ENCODE assay signal across 17 cellular contexts in the genomic region with DNA sequence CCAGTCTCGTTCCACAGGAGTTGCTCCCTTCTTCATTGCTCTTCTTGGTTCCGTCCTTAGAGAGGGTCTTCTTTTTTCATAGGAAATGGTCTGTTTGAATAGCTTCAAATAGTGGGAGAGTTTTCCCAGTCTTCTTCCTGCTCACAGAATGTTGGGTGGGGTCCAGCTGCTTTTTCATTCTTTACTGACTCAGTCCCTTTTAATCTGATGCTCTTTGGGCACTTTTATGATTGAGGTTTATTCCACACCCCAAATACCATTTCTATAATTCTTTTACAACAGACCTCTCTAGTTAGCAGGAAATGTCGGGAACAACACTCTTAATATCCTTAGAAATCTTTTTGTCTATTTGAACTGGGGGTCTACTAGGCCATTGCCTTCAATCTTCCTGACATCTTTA.
"Had no signal": no experiment of that assay in that cellular context is flagged by ENCODE, and none has a peak within 500 bp of the region (broad histone marks: within the 10 kb centered on the region; RNA-seq: fewer than 3 reads in every experiment).

No MANE protein-coding gene starts in this region.

- H3K36me3 ChIP-seq: cardiac muscle cell, pancreas, stomach, thoracic aorta had no signal

- H3K27ac ChIP-seq: cardiac muscle cell, pancreas, stomach, thoracic aorta had no signal

- H3K9me3 ChIP-seq: mucosa of descending colon, pancreas, stomach, thoracic aorta had no signal

- H3K4me1 ChIP-seq: pancreas, stomach had no signal

- DNase-seq: activated CD4-positive, alpha-beta T cell treated with anti-CD3 and anti-CD28 coated beads, Interleukin-2, amount 50 U/mL, for 1 hour; activated CD8-positive, alpha-beta memory T cell treated with anti-CD3 and anti-CD28 coated beads for 24 hours; activated naive CD8-positive, alpha-beta T cell treated with anti-CD3 and anti-CD28 coated beads, Interleukin-2, amount 10 ng/mL, durations not matched to agents 7 days and 5 days; aorta; erythroblast; mammary epithelial cell; mucosa of descending colon; naive thymus-derived CD8-positive, alpha-beta T cell; pancreas; stimulated activated CD4-positive, alpha-beta T cell treated with anti-CD3 and anti-CD28 coated beads, Interleukin-12 subunit alpha, Interleukin-12 subunit beta, amount 100 ng/mL, for 4 hours; stimulated activated CD4-positive, alpha-beta T cell treated with anti-CD3 and anti-CD28 coated beads, Interleukin-2, amount 100 ng/mL, for 24 hours; stomach; T-helper 9 cell had no signal

- H3K27me3 ChIP-seq: cardiac muscle cell, pancreas, stomach had no signal

- ATAC-seq: activated CD4-positive, CD25-positive, alpha-beta regulatory T cell treated with anti-CD3 and anti-CD28 coated beads, Interleukin-2, amount 50 U/mL, for 24 hours; left lobe of liver; mucosa of descending colon; naive thymus-derived CD8-positive, alpha-beta T cell; pancreas had no signal

- H3K4me3 ChIP-seq: cardiac muscle cell, mucosa of descending colon, pancreas, stomach, thoracic aorta had no signal
